In the genomic region with DNA sequence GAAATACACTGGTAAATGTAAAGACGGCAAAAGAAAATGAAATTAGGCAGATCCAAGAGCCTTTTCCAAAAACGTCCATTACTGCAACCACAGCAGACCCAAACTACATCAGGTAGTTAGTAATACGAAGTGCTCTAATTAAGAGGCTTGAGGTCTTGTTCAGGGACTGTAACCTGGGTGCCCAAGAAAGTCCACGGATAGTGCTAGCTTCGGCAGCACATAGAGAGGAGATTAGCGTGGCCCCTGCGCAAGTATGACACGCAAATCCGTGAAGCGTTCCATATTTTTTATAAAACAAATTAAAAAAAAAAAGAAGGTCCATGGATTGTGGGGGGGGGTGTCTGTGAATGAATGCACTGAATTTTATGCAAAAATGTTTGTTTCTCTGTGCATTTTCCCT, we compare ENCODE assay signal across 1 cellular context.
TF ChIP-seq lines count a peak whose summit lies in the region.

No MANE protein-coding gene starts in this region.

TF ChIP-seq in GM23338, 12 proteins besides CTCF, POLR2A, EP300 and RAD21 (continued from another document):
- TF ChIP-seq, protein P1, sequence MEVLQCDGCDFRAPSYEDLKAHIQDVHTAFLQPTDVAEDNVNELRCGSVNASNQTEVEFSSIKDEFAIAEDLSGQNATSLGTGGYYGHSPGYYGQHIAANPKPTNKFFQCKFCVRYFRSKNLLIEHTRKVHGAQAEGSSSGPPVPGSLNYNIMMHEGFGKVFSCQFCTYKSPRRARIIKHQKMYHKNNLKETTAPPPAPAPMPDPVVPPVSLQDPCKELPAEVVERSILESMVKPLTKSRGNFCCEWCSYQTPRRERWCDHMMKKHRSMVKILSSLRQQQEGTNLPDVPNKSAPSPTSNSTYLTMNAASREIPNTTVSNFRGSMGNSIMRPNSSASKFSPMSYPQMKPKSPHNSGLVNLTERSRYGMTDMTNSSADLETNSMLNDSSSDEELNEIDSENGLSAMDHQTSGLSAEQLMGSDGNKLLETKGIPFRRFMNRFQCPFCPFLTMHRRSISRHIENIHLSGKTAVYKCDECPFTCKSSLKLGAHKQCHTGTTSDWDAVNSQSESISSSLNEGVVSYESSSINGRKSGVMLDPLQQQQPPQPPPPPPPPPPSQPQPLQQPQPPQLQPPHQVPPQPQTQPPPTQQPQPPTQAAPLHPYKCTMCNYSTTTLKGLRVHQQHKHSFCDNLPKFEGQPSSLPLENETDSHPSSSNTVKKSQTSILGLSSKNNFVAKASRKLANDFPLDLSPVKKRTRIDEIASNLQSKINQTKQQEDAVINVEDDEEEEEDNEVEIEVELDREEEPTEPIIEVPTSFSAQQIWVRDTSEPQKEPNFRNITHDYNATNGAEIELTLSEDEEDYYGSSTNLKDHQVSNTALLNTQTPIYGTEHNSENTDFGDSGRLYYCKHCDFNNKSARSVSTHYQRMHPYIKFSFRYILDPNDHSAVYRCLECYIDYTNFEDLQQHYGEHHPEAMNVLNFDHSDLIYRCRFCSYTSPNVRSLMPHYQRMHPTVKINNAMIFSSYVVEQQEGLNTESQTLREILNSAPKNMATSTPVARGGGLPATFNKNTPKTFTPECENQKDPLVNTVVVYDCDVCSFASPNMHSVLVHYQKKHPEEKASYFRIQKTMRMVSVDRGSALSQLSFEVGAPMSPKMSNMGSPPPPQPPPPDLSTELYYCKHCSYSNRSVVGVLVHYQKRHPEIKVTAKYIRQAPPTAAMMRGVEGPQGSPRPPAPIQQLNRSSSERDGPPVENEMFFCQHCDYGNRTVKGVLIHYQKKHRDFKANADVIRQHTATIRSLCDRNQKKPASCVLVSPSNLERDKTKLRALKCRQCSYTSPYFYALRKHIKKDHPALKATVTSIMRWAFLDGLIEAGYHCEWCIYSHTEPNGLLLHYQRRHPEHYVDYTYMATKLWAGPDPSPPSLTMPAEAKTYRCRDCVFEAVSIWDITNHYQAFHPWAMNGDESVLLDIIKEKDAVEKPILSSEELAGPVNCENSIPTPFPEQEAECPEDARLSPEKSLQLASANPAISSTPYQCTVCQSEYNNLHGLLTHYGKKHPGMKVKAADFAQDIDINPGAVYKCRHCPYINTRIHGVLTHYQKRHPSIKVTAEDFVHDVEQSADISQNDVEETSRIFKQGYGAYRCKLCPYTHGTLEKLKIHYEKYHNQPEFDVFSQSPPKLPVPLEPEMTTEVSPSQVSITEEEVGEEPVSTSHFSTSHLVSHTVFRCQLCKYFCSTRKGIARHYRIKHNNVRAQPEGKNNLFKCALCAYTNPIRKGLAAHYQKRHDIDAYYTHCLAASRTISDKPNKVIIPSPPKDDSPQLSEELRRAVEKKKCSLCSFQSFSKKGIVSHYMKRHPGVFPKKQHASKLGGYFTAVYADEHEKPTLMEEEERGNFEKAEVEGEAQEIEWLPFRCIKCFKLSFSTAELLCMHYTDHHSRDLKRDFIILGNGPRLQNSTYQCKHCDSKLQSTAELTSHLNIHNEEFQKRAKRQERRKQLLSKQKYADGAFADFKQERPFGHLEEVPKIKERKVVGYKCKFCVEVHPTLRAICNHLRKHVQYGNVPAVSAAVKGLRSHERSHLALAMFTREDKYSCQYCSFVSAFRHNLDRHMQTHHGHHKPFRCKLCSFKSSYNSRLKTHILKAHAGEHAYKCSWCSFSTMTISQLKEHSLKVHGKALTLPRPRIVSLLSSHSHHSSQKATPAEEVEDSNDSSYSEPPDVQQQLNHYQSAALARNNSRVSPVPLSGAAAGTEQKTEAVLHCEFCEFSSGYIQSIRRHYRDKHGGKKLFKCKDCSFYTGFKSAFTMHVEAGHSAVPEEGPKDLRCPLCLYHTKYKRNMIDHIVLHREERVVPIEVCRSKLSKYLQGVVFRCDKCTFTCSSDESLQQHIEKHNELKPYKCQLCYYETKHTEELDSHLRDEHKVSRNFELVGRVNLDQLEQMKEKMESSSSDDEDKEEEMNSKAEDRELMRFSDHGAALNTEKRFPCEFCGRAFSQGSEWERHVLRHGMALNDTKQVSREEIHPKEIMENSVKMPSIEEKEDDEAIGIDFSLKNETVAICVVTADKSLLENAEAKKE (CRISPR knock-in tag; IDR thresholded peaks at IDR 0.05) = no peak
- TF ChIP-seq NANOG (IDR thresholded peaks at IDR 0.05; ENCODE audit: borderline replicate concordance) (no peak), STAT1 (IDR thresholded peaks at IDR 0.05; ENCODE audit: unreplicated experiment) (no peak), ZNF114 (CRISPR knock-in tag; IDR thresholded peaks at IDR 0.05) (no peak), JUNB (IDR thresholded peaks at IDR 0.05; ENCODE audit: unreplicated experiment) (no peak), CREB1 (CRISPR knock-in tag; IDR thresholded peaks at IDR 0.05; ENCODE audit: low read depth) (no peak), POLR2AphosphoS5 (IDR thresholded peaks at IDR 0.05; ENCODE audit: low read depth) (no peak), EZH2phosphoT487 (IDR thresholded peaks at IDR 0.05; ENCODE audit: unreplicated experiment) (no peak), EZH2 (IDR thresholded peaks at IDR 0.05; ENCODE audit: low read depth, unreplicated experiment) (no peak), ZNF331 (CRISPR knock-in tag; IDR thresholded peaks at IDR 0.05; ENCODE audit: low read depth) (no peak)
- TF ChIP-seq, protein P2, sequence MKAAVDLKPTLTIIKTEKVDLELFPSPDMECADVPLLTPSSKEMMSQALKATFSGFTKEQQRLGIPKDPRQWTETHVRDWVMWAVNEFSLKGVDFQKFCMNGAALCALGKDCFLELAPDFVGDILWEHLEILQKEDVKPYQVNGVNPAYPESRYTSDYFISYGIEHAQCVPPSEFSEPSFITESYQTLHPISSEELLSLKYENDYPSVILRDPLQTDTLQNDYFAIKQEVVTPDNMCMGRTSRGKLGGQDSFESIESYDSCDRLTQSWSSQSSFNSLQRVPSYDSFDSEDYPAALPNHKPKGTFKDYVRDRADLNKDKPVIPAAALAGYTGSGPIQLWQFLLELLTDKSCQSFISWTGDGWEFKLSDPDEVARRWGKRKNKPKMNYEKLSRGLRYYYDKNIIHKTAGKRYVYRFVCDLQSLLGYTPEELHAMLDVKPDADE (IDR thresholded peaks at IDR 0.05) = no peak
